2 cellular contexts compared by ENCODE assay signal in the genomic region with DNA sequence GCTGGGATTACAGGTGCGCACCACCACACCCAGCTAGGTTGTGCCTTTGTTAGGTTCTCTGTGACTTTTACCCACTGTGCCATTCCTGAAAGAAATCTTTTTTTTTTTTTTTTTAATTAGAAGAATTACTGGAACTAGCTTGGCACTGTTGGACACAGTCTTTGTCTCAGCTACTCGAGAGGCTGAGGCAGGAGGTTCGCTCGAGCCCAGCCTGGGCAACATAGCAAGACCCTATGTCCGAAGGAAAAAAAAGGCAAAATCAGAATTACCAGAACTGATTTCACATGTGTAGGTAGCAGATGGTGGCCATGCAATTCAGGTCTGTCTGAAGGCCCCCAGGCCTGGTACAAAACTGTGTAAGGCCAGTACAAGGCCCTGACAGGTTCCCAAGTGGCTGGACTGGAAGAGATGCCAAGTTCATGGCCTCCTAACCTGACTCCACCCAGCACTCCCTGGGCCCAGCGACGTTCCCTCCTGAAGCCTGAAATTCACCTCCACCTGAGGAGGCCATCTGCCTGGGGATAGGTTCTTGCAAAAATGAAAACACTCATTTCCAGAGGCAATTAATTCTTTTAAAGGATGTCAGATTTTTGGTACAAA.
TF ChIP-seq lines count a peak whose summit lies in the region.

No MANE protein-coding gene starts in this region.

TF ChIP-seq in HEK293, 187 proteins besides CTCF, POLR2A, EP300 and RAD21:
- no peak for TF ChIP-seq ZNF311 (tag by site-specific recombination; IDR thresholded peaks at IDR 0.05; ENCODE audit: borderline replicate concordance)
- TF ChIP-seq ZNF670 (tag by site-specific recombination; IDR thresholded peaks at IDR 0.05; ENCODE audit: low read depth): no peak
- TF ChIP-seq ZNF112 (tag by site-specific recombination; IDR thresholded peaks at IDR 0.05): no peak
- 0 out of 2 replicates have a peak, but pooled peaks have one; percentile 25 for TF ChIP-seq ZNF121 (tag by site-specific recombination; IDR thresholded peaks at IDR 0.05)

TF ChIP-seq in GM12878, 131 proteins besides CTCF, POLR2A, EP300 and RAD21:
- TF ChIP-seq RAD51 (IDR thresholded peaks at IDR 0.05) (no peak), ZNF384 (IDR thresholded peaks at IDR 0.05; ENCODE audit: borderline replicate concordance, low read depth, low read length) (no peak), ASH2L (IDR thresholded peaks at IDR 0.05; ENCODE audit: borderline replicate concordance, low read depth) (no peak)
